ENCODE assay signal across 1 cellular context in the genomic region with DNA sequence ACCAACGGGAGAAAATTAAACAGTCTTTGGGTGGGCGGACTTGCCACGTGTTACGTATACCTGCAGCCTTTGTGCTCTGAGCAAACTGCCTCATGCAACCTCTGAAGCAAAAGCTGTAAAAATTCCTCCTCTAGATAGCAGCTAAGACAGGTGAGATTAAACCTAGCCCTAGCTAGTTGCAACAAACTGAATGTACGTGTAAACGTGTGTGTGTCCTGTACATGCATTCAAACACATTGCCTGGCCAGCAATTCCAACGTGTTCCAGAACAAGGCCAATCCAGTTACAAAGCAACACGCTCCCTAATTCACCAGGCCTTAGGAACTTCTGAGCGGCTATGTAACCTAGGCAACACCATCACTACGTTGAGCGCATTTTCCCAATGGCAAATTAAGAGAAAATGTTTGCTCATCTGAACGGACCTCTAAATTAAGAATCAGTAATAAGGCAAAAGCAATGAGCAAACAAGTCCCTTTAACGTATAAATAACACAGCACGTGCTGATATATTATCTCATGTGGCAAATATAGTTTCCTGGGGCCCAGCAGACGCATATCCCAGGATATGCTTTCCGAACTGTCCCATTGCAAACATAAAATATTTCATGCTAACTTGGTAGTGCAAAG.
TF ChIP-seq lines count a peak whose summit lies in the region.

No MANE protein-coding gene starts in this region.

TF ChIP-seq in HepG2, 621 proteins besides CTCF, POLR2A, EP300 and RAD21 (continues in another document):
- TF ChIP-seq KLF16 (CRISPR knock-in tag; IDR thresholded peaks at IDR 0.05) (0 out of 4 replicates have a peak, but pooled peaks of 1 of the 2 experiments have one; percentile 29), MYC (CRISPR knock-in tag; IDR thresholded peaks at IDR 0.05; ENCODE audit: borderline replicate concordance) (peak; percentile 72), YEATS2 (CRISPR knock-in tag; IDR thresholded peaks at IDR 0.05; ENCODE audit: borderline replicate concordance) (0 out of 2 replicates have a peak, but pooled peaks have one; percentile 27), ZNF670 (CRISPR knock-in tag; IDR thresholded peaks at IDR 0.05; ENCODE audit: borderline replicate concordance) (0 out of 2 replicates have a peak, but pooled peaks have one; percentile 39), SP140L (CRISPR knock-in tag; IDR thresholded peaks at IDR 0.05; ENCODE audit: borderline replicate concordance) (no peak), SIX1 (CRISPR knock-in tag; IDR thresholded peaks at IDR 0.05; ENCODE audit: borderline replicate concordance) (0 out of 2 replicates have a peak, but pooled peaks have one; percentile 18), PRMT3 (CRISPR knock-in tag; IDR thresholded peaks at IDR 0.05; ENCODE audit: borderline replicate concordance, low read depth) (0 out of 2 replicates have a peak, but pooled peaks have one; percentile 22), POLR2AphosphoS5 (IDR thresholded peaks at IDR 0.05; ENCODE audit: low read depth, low read length) (0 out of 2 replicates have a peak, but pooled peaks have one; percentile 47), ZFX (CRISPR knock-in tag; IDR thresholded peaks at IDR 0.05; ENCODE audit: low read depth) (peak; percentile 72), ZNF331 (CRISPR knock-in tag; IDR thresholded peaks at IDR 0.05) (0 out of 2 replicates have a peak, but pooled peaks have one; percentile 17), SAP130 (CRISPR knock-in tag; IDR thresholded peaks at IDR 0.05; ENCODE audit: low read depth) (peak; percentile 80), RFX1 (IDR thresholded peaks at IDR 0.05) (peak; percentile 71), SALL1 (CRISPR knock-in tag; IDR thresholded peaks at IDR 0.05) (peak; percentile 16; the same call in 1 of the 2 replicates), TBX2 (CRISPR knock-in tag; IDR thresholded peaks at IDR 0.05; ENCODE audit: borderline replicate concordance) (no peak), KLF12 (CRISPR knock-in tag; IDR thresholded peaks at IDR 0.05; ENCODE audit: borderline replicate concordance) (0 out of 2 replicates have a peak, but pooled peaks have one; percentile 44), YEATS4 (CRISPR knock-in tag; IDR thresholded peaks at IDR 0.05; ENCODE audit: borderline replicate concordance) (peak; percentile 37; the same call in 1 of the 2 replicates), GLI4 (CRISPR knock-in tag; IDR thresholded peaks at IDR 0.05; ENCODE audit: borderline replicate concordance) (peak; percentile 40; the same call in 1 of the 2 replicates), HOXD1 (CRISPR knock-in tag; IDR thresholded peaks at IDR 0.05) (peak; percentile 16; the same call in 1 of the 2 replicates), CENPT (CRISPR knock-in tag; IDR thresholded peaks at IDR 0.05; ENCODE audit: low read depth) (no peak), RFX3 (CRISPR knock-in tag; IDR thresholded peaks at IDR 0.05) (peak; percentile 79), MXI1 (IDR thresholded peaks at IDR 0.05; ENCODE audit: borderline replicate concordance, low read depth, low read length) (0 out of 3 replicates have a peak, but pooled peaks have one; percentile 35), RBAK (CRISPR knock-in tag; IDR thresholded peaks at IDR 0.05) (no peak), FOXM1 (CRISPR knock-in tag; IDR thresholded peaks at IDR 0.05) (no peak), HOXA9 (CRISPR knock-in tag; IDR thresholded peaks at IDR 0.05; ENCODE audit: borderline replicate concordance) (0 out of 2 replicates have a peak, but pooled peaks have one; percentile 3), PHF8 (CRISPR knock-in tag; IDR thresholded peaks at IDR 0.05) (no peak), ZNF367 (CRISPR knock-in tag; IDR thresholded peaks at IDR 0.05; ENCODE audit: borderline replicate concordance) (0 out of 2 replicates have a peak, but pooled peaks have one; percentile 33), HNF4A (CRISPR knock-in tag; IDR thresholded peaks at IDR 0.05) (peak; percentile 23; the same call in 1 of the 2 replicates), SIN3A (IDR thresholded peaks at IDR 0.05; ENCODE audit: borderline replicate concordance, low read depth, low read length) (peak; percentile 75; the same call in 1 of the 2 replicates), ELF1 (CRISPR knock-in tag; IDR thresholded peaks at IDR 0.05) (0 out of 2 replicates have a peak, but pooled peaks have one; percentile 19), TCF7L2 (IDR thresholded peaks at IDR 0.05; ENCODE audit: low read depth, low read length) (no peak)
- TF ChIP-seq, protein P1, sequence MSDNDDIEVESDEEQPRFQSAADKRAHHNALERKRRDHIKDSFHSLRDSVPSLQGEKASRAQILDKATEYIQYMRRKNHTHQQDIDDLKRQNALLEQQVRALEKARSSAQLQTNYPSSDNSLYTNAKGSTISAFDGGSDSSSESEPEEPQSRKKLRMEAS (IDR thresholded peaks at IDR 0.05) = peak; percentile 71
- TF ChIP-seq, protein P2, sequence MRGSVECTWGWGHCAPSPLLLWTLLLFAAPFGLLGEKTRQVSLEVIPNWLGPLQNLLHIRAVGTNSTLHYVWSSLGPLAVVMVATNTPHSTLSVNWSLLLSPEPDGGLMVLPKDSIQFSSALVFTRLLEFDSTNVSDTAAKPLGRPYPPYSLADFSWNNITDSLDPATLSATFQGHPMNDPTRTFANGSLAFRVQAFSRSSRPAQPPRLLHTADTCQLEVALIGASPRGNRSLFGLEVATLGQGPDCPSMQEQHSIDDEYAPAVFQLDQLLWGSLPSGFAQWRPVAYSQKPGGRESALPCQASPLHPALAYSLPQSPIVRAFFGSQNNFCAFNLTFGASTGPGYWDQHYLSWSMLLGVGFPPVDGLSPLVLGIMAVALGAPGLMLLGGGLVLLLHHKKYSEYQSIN (CRISPR knock-in tag; IDR thresholded peaks at IDR 0.05; ENCODE audit: borderline replicate concordance) = peak; percentile 70; the same call in 1 of the 2 replicates
- TF ChIP-seq, protein P3, sequence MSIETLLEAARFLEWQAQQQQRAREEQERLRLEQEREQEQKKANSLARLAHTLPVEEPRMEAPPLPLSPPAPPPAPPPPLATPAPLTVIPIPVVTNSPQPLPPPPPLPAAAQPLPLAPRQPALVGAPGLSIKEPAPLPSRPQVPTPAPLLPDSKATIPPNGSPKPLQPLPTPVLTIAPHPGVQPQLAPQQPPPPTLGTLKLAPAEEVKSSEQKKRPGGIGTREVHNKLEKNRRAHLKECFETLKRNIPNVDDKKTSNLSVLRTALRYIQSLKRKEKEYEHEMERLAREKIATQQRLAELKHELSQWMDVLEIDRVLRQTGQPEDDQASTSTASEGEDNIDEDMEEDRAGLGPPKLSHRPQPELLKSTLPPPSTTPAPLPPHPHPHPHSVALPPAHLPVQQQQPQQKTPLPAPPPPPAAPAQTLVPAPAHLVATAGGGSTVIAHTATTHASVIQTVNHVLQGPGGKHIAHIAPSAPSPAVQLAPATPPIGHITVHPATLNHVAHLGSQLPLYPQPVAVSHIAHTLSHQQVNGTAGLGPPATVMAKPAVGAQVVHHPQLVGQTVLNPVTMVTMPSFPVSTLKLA (IDR thresholded peaks at IDR 0.05) = peak; percentile 24; the same call in 1 of the 2 replicates
- TF ChIP-seq, protein P4, sequence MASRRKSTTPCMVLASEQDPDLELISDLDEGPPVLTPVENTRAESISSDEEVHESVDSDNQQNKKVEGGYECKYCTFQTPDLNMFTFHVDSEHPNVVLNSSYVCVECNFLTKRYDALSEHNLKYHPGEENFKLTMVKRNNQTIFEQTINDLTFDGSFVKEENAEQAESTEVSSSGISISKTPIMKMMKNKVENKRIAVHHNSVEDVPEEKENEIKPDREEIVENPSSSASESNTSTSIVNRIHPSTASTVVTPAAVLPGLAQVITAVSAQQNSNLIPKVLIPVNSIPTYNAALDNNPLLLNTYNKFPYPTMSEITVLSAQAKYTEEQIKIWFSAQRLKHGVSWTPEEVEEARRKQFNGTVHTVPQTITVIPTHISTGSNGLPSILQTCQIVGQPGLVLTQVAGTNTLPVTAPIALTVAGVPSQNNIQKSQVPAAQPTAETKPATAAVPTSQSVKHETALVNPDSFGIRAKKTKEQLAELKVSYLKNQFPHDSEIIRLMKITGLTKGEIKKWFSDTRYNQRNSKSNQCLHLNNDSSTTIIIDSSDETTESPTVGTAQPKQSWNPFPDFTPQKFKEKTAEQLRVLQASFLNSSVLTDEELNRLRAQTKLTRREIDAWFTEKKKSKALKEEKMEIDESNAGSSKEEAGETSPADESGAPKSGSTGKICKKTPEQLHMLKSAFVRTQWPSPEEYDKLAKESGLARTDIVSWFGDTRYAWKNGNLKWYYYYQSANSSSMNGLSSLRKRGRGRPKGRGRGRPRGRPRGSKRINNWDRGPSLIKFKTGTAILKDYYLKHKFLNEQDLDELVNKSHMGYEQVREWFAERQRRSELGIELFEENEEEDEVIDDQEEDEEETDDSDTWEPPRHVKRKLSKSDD (CRISPR knock-in tag; IDR thresholded peaks at IDR 0.05; ENCODE audit: low read depth) = peak; percentile 53; the same call in 1 of the 2 replicates
- TF ChIP-seq, protein P5, sequence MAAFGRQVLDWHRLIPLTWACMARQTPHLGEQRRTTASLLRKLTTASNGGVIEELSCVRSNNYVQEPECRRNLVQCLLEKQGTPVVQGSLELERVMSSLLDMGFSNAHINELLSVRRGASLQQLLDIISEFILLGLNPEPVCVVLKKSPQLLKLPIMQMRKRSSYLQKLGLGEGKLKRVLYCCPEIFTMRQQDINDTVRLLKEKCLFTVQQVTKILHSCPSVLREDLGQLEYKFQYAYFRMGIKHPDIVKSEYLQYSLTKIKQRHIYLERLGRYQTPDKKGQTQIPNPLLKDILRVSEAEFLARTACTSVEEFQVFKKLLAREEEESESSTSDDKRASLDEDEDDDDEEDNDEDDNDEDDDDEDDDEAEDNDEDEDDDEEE (CRISPR knock-in tag; IDR thresholded peaks at IDR 0.05) = 0 out of 2 replicates have a peak, but pooled peaks have one; percentile 34
- TF ChIP-seq, protein P6, sequence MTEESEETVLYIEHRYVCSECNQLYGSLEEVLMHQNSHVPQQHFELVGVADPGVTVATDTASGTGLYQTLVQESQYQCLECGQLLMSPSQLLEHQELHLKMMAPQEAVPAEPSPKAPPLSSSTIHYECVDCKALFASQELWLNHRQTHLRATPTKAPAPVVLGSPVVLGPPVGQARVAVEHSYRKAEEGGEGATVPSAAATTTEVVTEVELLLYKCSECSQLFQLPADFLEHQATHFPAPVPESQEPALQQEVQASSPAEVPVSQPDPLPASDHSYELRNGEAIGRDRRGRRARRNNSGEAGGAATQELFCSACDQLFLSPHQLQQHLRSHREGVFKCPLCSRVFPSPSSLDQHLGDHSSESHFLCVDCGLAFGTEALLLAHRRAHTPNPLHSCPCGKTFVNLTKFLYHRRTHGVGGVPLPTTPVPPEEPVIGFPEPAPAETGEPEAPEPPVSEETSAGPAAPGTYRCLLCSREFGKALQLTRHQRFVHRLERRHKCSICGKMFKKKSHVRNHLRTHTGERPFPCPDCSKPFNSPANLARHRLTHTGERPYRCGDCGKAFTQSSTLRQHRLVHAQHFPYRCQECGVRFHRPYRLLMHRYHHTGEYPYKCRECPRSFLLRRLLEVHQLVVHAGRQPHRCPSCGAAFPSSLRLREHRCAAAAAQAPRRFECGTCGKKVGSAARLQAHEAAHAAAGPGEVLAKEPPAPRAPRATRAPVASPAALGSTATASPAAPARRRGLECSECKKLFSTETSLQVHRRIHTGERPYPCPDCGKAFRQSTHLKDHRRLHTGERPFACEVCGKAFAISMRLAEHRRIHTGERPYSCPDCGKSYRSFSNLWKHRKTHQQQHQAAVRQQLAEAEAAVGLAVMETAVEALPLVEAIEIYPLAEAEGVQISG (CRISPR knock-in tag; IDR thresholded peaks at IDR 0.05) = 0 out of 2 replicates have a peak, but pooled peaks have one; percentile 36
- TF ChIP-seq, protein P7, sequence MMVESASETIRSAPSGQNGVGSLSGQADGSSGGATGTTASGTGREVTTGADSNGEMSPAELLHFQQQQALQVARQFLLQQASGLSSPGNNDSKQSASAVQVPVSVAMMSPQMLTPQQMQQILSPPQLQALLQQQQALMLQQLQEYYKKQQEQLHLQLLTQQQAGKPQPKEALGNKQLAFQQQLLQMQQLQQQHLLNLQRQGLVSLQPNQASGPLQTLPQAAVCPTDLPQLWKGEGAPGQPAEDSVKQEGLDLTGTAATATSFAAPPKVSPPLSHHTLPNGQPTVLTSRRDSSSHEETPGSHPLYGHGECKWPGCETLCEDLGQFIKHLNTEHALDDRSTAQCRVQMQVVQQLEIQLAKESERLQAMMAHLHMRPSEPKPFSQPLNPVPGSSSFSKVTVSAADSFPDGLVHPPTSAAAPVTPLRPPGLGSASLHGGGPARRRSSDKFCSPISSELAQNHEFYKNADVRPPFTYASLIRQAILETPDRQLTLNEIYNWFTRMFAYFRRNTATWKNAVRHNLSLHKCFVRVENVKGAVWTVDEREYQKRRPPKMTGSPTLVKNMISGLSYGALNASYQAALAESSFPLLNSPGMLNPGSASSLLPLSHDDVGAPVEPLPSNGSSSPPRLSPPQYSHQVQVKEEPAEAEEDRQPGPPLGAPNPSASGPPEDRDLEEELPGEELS (CRISPR knock-in tag; IDR thresholded peaks at IDR 0.05) = 0 out of 2 replicates have a peak, but pooled peaks have one; percentile 24
- TF ChIP-seq, protein P8, sequence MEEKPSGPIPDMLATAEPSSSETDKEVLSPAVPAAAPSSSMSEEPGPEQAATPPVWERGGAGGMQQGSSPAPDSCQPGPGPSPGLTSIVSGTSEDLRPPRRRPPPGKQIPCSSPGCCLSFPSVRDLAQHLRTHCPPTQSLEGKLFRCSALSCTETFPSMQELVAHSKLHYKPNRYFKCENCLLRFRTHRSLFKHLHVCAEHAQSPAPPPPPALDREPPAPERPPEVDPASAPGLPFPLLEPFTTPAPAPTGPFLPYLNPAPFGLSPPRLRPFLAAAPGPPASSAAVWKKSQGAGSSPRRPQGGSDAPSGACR (CRISPR knock-in tag; IDR thresholded peaks at IDR 0.05) = 0 out of 2 replicates have a peak, but pooled peaks have one; percentile 10
- TF ChIP-seq, protein P9, sequence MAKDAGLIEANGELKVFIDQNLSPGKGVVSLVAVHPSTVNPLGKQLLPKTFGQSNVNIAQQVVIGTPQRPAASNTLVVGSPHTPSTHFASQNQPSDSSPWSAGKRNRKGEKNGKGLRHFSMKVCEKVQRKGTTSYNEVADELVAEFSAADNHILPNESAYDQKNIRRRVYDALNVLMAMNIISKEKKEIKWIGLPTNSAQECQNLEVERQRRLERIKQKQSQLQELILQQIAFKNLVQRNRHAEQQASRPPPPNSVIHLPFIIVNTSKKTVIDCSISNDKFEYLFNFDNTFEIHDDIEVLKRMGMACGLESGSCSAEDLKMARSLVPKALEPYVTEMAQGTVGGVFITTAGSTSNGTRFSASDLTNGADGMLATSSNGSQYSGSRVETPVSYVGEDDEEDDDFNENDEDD (CRISPR knock-in tag; IDR thresholded peaks at IDR 0.05; ENCODE audit: borderline replicate concordance) = peak; percentile 21; the same call in 1 of the 2 replicates
